Comparison of ENCODE assay signal across 30 cellular contexts in the genomic region with DNA sequence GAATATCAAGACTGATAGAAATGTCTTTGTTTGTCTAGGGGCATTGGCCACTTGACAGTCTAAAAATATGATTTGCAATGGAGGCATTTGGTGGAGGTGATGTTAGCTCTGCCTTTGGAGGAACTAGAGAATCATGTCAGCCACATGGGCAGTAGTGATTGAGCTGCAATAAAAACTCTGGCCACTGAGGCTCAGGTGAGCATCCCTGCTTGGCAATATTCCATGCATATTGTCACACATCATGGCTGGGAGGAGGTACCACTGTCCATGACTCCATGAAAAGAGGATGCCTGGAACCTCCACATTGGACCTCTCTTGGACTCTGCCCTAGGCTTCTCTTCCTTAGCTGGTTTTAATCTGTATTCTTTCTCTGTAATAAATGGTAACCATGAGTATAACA. TPM values are rescaled to one million over a fixed set of nuclear protein-coding genes. Genes with fewer than 3 reads are reported as not detected.
DNase-seq lines count a peak whose midpoint lies in the region; ATAC-seq and TF ChIP-seq lines count a peak whose summit lies in the region.
"Had no signal": no experiment of that assay in that cellular context is flagged by ENCODE, and none has a peak within 500 bp of the region (broad histone marks: within the 10 kb centered on the region; RNA-seq: fewer than 3 reads in every experiment).

No MANE protein-coding gene starts in this region.

- H3K27ac Mint-ChIP-seq in activated naive CD8-positive, alpha-beta T cell treated with anti-CD3 and anti-CD28 coated beads, Interleukin-2, amount 50 U/mL, for 24 hours = peak overlapping the region; percentile 92
- H3K27ac Mint-ChIP-seq in activated naive CD8-positive, alpha-beta T cell treated with anti-CD3 and anti-CD28 coated beads for 36 hours = no peak overlapping the region
- H3K27ac Mint-ChIP-seq in activated T-helper 2 cell treated with anti-CD3 and anti-CD28 coated beads, Interferon-gamma antibody, Interleukin-2, Interleukin-4, amounts not matched to agents 10 μg/mL and 5 μg/mL and 100 μg/mL, durations not matched to agents 14 hours and 24 hours and 36 hours = peak overlapping the region; percentile 77
- H3K27ac Mint-ChIP-seq in stimulated activated memory B cell treated with anti-CD40 and anti-IgM and Interleukin-4, amounts not matched to agents 10 μg/mL and 1 μg/mL and 100 μg/mL, for 72 hours = peak overlapping the region; percentile 99
- H3K27ac Mint-ChIP-seq: CD8-positive, alpha-beta T cell; GM23338; H9; HFFc6 had no signal

- intact Hi-C loops in activated T-helper 2 cell treated with anti-CD3 and anti-CD28 coated beads, Interferon-gamma antibody, Interleukin-2, Interleukin-4, amounts not matched to agents 10 μg/mL and 5 μg/mL and 100 μg/mL, durations not matched to agents 14 hours and 24 hours and 36 hours (cut with micrococcal nuclease) = no loop called here

- no peak for DNase-seq in activated naive CD8-positive, alpha-beta T cell treated with anti-CD3 and anti-CD28 coated beads, Interleukin-2, amount 50 U/mL, for 24 hours
- DNase-seq in activated naive CD8-positive, alpha-beta T cell treated with anti-CD3 and anti-CD28 coated beads for 36 hours = no peak
- DNase-seq in activated T-helper 2 cell treated with anti-CD3 and anti-CD28 coated beads, Interferon-gamma antibody, Interleukin-2, Interleukin-4, amounts not matched to agents 10 μg/mL and 5 μg/mL and 100 μg/mL, durations not matched to agents 14 hours and 24 hours and 36 hours (ENCODE audit: low spot score) = no peak
- no peak for DNase-seq in NCI-H1092 (lab: John Stamatoyannopoulos, UW)
- DNase-seq: Caco-2; EL; GDM1; H9; HFFc6; Karpas-422; NCI-H1092 treated with DMSO at 0.1 percent for 48 hours; NCI-H1436; NCI-H187; NCI-H2081 treated with DMSO at 0.1 percent for 48 hours; NCI-H2171 treated with DMSO at 0.1 percent for 48 hours; NCI-H524 treated with DMSO at 0.1 percent for 48 hours; NCI-H774; NK-92 treated with Interleukin-12 subunit alpha and Interleukin-12 subunit beta, amount 100 ng/mL, for 24 hours; PC-9; Right ventricle myocardium superior; RPMI8226; T-cell had no signal

- no peak overlapping the region for H3K4me3 Mint-ChIP-seq in activated naive CD8-positive, alpha-beta T cell treated with anti-CD3 and anti-CD28 coated beads, Interleukin-2, amount 50 U/mL, for 24 hours
- H3K4me3 Mint-ChIP-seq in activated naive CD8-positive, alpha-beta T cell treated with anti-CD3 and anti-CD28 coated beads for 36 hours = no peak overlapping the region
- H3K4me3 Mint-ChIP-seq in activated T-helper 2 cell treated with anti-CD3 and anti-CD28 coated beads, Interferon-gamma antibody, Interleukin-2, Interleukin-4, amounts not matched to agents 10 μg/mL and 5 μg/mL and 100 μg/mL, durations not matched to agents 14 hours and 24 hours and 36 hours (ENCODE audit: low read depth) = no peak overlapping the region
- peak overlapping the region; percentile 11 for H3K4me3 Mint-ChIP-seq in stimulated activated memory B cell treated with anti-CD40 and anti-IgM and Interleukin-4, amounts not matched to agents 10 μg/mL and 1 μg/mL and 100 μg/mL, for 72 hours
- H3K4me3 Mint-ChIP-seq: CD8-positive, alpha-beta T cell; GM23338; H9; HFFc6; T-cell had no signal

- H3K36me3 Mint-ChIP-seq in activated naive CD8-positive, alpha-beta T cell treated with anti-CD3 and anti-CD28 coated beads, Interleukin-2, amount 50 U/mL, for 24 hours (ENCODE audit: low read depth) = peaks cover 7% of the 10 kb centered on the region
- peaks cover 8% of the 10 kb centered on the region for H3K36me3 Mint-ChIP-seq in activated naive CD8-positive, alpha-beta T cell treated with anti-CD3 and anti-CD28 coated beads for 36 hours
- peaks cover 17% of the 10 kb centered on the region for H3K36me3 Mint-ChIP-seq in activated T-helper 2 cell treated with anti-CD3 and anti-CD28 coated beads, Interferon-gamma antibody, Interleukin-2, Interleukin-4, amounts not matched to agents 10 μg/mL and 5 μg/mL and 100 μg/mL, durations not matched to agents 14 hours and 24 hours and 36 hours (ENCODE audit: low read depth)
- H3K36me3 Mint-ChIP-seq in stimulated activated memory B cell treated with anti-CD40 and anti-IgM and Interleukin-4, amounts not matched to agents 10 μg/mL and 1 μg/mL and 100 μg/mL, for 72 hours = no peaks in the 10 kb centered on the region
- H3K36me3 Mint-ChIP-seq: CD8-positive, alpha-beta T cell; T-cell had no signal

- no peaks in the 10 kb centered on the region for H3K9me3 ChIP-seq in HEK293 (ENCODE audit: control insufficient read depth, insufficient read depth, low read depth, low read length)
- H3K9me3 ChIP-seq: SJSA1 had no signal

- no peaks in the 10 kb centered on the region for H3K4me1 ChIP-seq in HEK293 (ENCODE audit: control insufficient read depth, insufficient read depth, low read length)
- H3K4me1 ChIP-seq: Caco-2, SJSA1 had no signal

- POLR2A ChIA-PET in HEK293 (lab: Yijun Ruan, JAX) = no interaction called here

- no peak overlapping the region for H3K4me3 ChIP-seq in HEK293 (ENCODE audit: low read depth, low read length)
- H3K4me3 ChIP-seq: GM23338, PC-9, SJSA1 had no signal

- no peak for TF ChIP-seq CTCF in HEK293 (tag by site-specific recombination; IDR thresholded peaks at IDR 0.05)

- no peak overlapping the region for H3K27ac ChIP-seq in HEK293 (ENCODE audit: extremely low read depth, low read depth, low read length)
- H3K27ac ChIP-seq: C4-2B, PC-9, SJSA1 had no signal

- ATAC-seq in activated naive CD8-positive, alpha-beta T cell treated with anti-CD3 and anti-CD28 coated beads, Interleukin-2, amount 50 U/mL, for 24 hours = no peak
- ATAC-seq in stimulated activated memory B cell treated with anti-CD40 and anti-IgM and Interleukin-4, amounts not matched to agents 10 μg/mL and 1 μg/mL and 100 μg/mL, for 72 hours = no peak
- ATAC-seq in GM19467 (IDR thresholded peaks at IDR 0.05; ENCODE audit: unreplicated experiment) = no peak
- ATAC-seq in HG03045 (IDR thresholded peaks at IDR 0.05; ENCODE audit: unreplicated experiment) = no peak
- ATAC-seq: CD8-positive, alpha-beta T cell; GM23338; T-cell had no signal

- H3K27me3 Mint-ChIP-seq in activated naive CD8-positive, alpha-beta T cell treated with anti-CD3 and anti-CD28 coated beads, Interleukin-2, amount 50 U/mL, for 24 hours = peaks cover 2% of the 10 kb centered on the region
- peaks cover 10% of the 10 kb centered on the region for H3K27me3 Mint-ChIP-seq in activated naive CD8-positive, alpha-beta T cell treated with anti-CD3 and anti-CD28 coated beads for 36 hours
- peaks cover 6% of the 10 kb centered on the region for H3K27me3 Mint-ChIP-seq in activated T-helper 2 cell treated with anti-CD3 and anti-CD28 coated beads, Interferon-gamma antibody, Interleukin-2, Interleukin-4, amounts not matched to agents 10 μg/mL and 5 μg/mL and 100 μg/mL, durations not matched to agents 14 hours and 24 hours and 36 hours (ENCODE audit: low read depth)
- H3K27me3 Mint-ChIP-seq in stimulated activated memory B cell treated with anti-CD40 and anti-IgM and Interleukin-4, amounts not matched to agents 10 μg/mL and 1 μg/mL and 100 μg/mL, for 72 hours = no peaks in the 10 kb centered on the region

- peaks cover 21% of the 10 kb centered on the region for H3K9me3 Mint-ChIP-seq in activated naive CD8-positive, alpha-beta T cell treated with anti-CD3 and anti-CD28 coated beads, Interleukin-2, amount 50 U/mL, for 24 hours
- peaks cover 15% of the 10 kb centered on the region for H3K9me3 Mint-ChIP-seq in activated naive CD8-positive, alpha-beta T cell treated with anti-CD3 and anti-CD28 coated beads for 36 hours
- peaks cover 17% of the 10 kb centered on the region for H3K9me3 Mint-ChIP-seq in activated T-helper 2 cell treated with anti-CD3 and anti-CD28 coated beads, Interferon-gamma antibody, Interleukin-2, Interleukin-4, amounts not matched to agents 10 μg/mL and 5 μg/mL and 100 μg/mL, durations not matched to agents 14 hours and 24 hours and 36 hours
- H3K9me3 Mint-ChIP-seq in stimulated activated memory B cell treated with anti-CD40 and anti-IgM and Interleukin-4, amounts not matched to agents 10 μg/mL and 1 μg/mL and 100 μg/mL, for 72 hours = peaks cover 3% of the 10 kb centered on the region

- CTCF ChIA-PET in HEK293 (lab: Yijun Ruan, JAX) = no interaction called here

- peaks cover 36% of the 10 kb centered on the region for H3K4me1 Mint-ChIP-seq in activated naive CD8-positive, alpha-beta T cell treated with anti-CD3 and anti-CD28 coated beads, Interleukin-2, amount 50 U/mL, for 24 hours
- peaks cover 30% of the 10 kb centered on the region for H3K4me1 Mint-ChIP-seq in activated naive CD8-positive, alpha-beta T cell treated with anti-CD3 and anti-CD28 coated beads for 36 hours
- peaks cover 37% of the 10 kb centered on the region for H3K4me1 Mint-ChIP-seq in activated T-helper 2 cell treated with anti-CD3 and anti-CD28 coated beads, Interferon-gamma antibody, Interleukin-2, Interleukin-4, amounts not matched to agents 10 μg/mL and 5 μg/mL and 100 μg/mL, durations not matched to agents 14 hours and 24 hours and 36 hours (ENCODE audit: low read depth)
- peaks cover 66% of the 10 kb centered on the region for H3K4me1 Mint-ChIP-seq in stimulated activated memory B cell treated with anti-CD40 and anti-IgM and Interleukin-4, amounts not matched to agents 10 μg/mL and 1 μg/mL and 100 μg/mL, for 72 hours
- H3K4me1 Mint-ChIP-seq: GM23338 had no signal

- H3K36me3 ChIP-seq in HEK293 (ENCODE audit: control insufficient read depth in 2 of 2, insufficient read depth in 1 of 2, low read length in 2 of 2) = no peaks in the 10 kb centered on the region
- H3K36me3 ChIP-seq: SJSA1 had no signal

TF ChIP-seq in HEK293, 187 proteins besides CTCF, POLR2A, EP300 and RAD21:
- TF ChIP-seq ZNF19 (tag by site-specific recombination; IDR thresholded peaks at IDR 0.05; ENCODE audit: low read depth) = no peak
- TF ChIP-seq SETDB1 (IDR thresholded peaks at IDR 0.05; ENCODE audit: insufficient read length, low read length) = peak; percentile 57
- no peak for TF ChIP-seq GFI1B (tag by site-specific recombination; IDR thresholded peaks at IDR 0.05)

RNA-seq across cellular contexts. Expression of a gene that starts 10.6 kb away (rescaled TPM):
- 10 to 100 TPM; 45.0 to 46.9 TPM for total RNA-seq in activated naive CD8-positive, alpha-beta T cell treated with anti-CD3 and anti-CD28 coated beads for 36 hours
- 145 and 150 TPM in 2 replicates for total RNA-seq in activated T-helper 2 cell treated with anti-CD3 and anti-CD28 coated beads, Interferon-gamma antibody, Interleukin-2, Interleukin-4, amounts not matched to agents 10 μg/mL and 5 μg/mL and 100 μg/mL, durations not matched to agents 14 hours and 24 hours and 36 hours
